In genomic region chr1:12057940-12058687, GRCh38 we compare ENCODE assay signal across 13 cellular contexts. TPM values are rescaled to one million over a fixed set of nuclear protein-coding genes. Genes with fewer than 3 reads are reported as not detected.
DNase-seq lines count a peak whose midpoint lies in the region; ATAC-seq, FAIRE-seq and TF ChIP-seq lines count a peak whose summit lies in the region.
"Had no signal": no experiment of that assay in that cellular context is flagged by ENCODE, and none has a peak within 500 bp of the region (broad histone marks: within the 10 kb centered on the region; RNA-seq: fewer than 3 reads in every experiment).

No MANE protein-coding gene starts in this region.

- H3K4me3 Mint-ChIP-seq in activated CD4-positive, alpha-beta T cell treated with anti-CD3 and anti-CD28 coated beads, Interleukin-2, amount 10 ng/mL, durations not matched to agents 24 days and 14 days: no peak overlapping the region
- peak overlapping the region; percentile 64 for H3K4me3 Mint-ChIP-seq in activated T-helper 17 cell treated with anti-CD3 and anti-CD28 coated beads, Interleukin-2, amount 50 U/mL, for 72 hours
- H3K4me3 Mint-ChIP-seq in stimulated activated naive B cell treated with anti-CD40 and anti-IgM and Interleukin-4, amounts not matched to agents 10 μg/mL and 1 μg/mL and 100 μg/mL, for 72 hours: no peak overlapping the region
- H3K4me3 Mint-ChIP-seq: CD4-positive, CD25-positive, alpha-beta regulatory T cell had no signal

- 0% methylated on average over 1 of the region's 4 CpGs for WGBS in HepG2 (ENCODE audit: low lambda C conversion rate)
- WGBS in right lobe of liver (ENCODE audit: insufficient coverage, low coverage, low lambda C conversion rate, missing lambda C conversion rate): 100% methylated on average over 1 of the region's 4 CpGs

- no peak overlapping the region for H3K4me3 ChIP-seq in HepG2 (replicated peaks in 1 of 3; ENCODE audit: insufficient read depth in 1 of 3, low read depth in 2 of 3, low read length in 3 of 3)
- no peak overlapping the region for H3K4me3 ChIP-seq in right lobe of liver
- H3K4me3 ChIP-seq: BLaER1 treated with 17β-estradiol and CSF1 and Interleukin-3, amounts not matched to agents 10 nM and 100 nM had no signal

- H3K4me2 ChIP-seq in HepG2 (ENCODE audit: low read depth, low read length): no peak overlapping the region

- H3K27me3 ChIP-seq in HepG2 (ENCODE audit: control insufficient read depth in 1 of 2, insufficient read depth in 2 of 2, low read length in 2 of 2): peaks cover 1 to 47% of the 10 kb centered on the region in 2 experiments; a peak in 4 of 5 replicates
- H3K27me3 ChIP-seq in right lobe of liver: no peaks in the 10 kb centered on the region

- TF ChIP-seq CTCF in HepG2 (CRISPR knock-in tag; IDR thresholded peaks at IDR 0.05): no peak
- no peak for TF ChIP-seq CTCF in right lobe of liver (IDR thresholded peaks at IDR 0.05)

- no peak overlapping the region for H2AFZ ChIP-seq in HepG2 (ENCODE audit: low read length)

- peaks cover 4% of the 10 kb centered on the region for H3K9me3 Mint-ChIP-seq in activated CD4-positive, alpha-beta T cell treated with anti-CD3 and anti-CD28 coated beads, Interleukin-2, amount 10 ng/mL, durations not matched to agents 24 days and 14 days
- H3K9me3 Mint-ChIP-seq in activated T-helper 17 cell treated with anti-CD3 and anti-CD28 coated beads, Interleukin-2, amount 50 U/mL, for 72 hours: no peaks in the 10 kb centered on the region
- peaks cover 0 to 2% of the 10 kb centered on the region in 2 donors for H3K9me3 Mint-ChIP-seq in stimulated activated naive B cell treated with anti-CD40 and anti-IgM and Interleukin-4, amounts not matched to agents 10 μg/mL and 1 μg/mL and 100 μg/mL, for 72 hours

- no peaks in the 10 kb centered on the region for H3K36me3 Mint-ChIP-seq in activated CD4-positive, alpha-beta T cell treated with anti-CD3 and anti-CD28 coated beads, Interleukin-2, amount 10 ng/mL, durations not matched to agents 24 days and 14 days (ENCODE audit: low read depth)
- H3K36me3 Mint-ChIP-seq in activated T-helper 17 cell treated with anti-CD3 and anti-CD28 coated beads, Interleukin-2, amount 50 U/mL, for 72 hours (ENCODE audit: low read depth): no peaks in the 10 kb centered on the region
- no peaks in the 10 kb centered on the region for H3K36me3 Mint-ChIP-seq in stimulated activated naive B cell treated with anti-CD40 and anti-IgM and Interleukin-4, amounts not matched to agents 10 μg/mL and 1 μg/mL and 100 μg/mL, for 72 hours
- H3K36me3 Mint-ChIP-seq: CD4-positive, CD25-positive, alpha-beta regulatory T cell had no signal

- H3K9me3 ChIP-seq in HepG2 (ENCODE audit: low read length): no peaks in the 10 kb centered on the region
- no peaks in the 10 kb centered on the region for H3K9me3 ChIP-seq in right lobe of liver

- in situ Hi-C loops in HepG2 (cut with HindIII; ENCODE audit: extremely low pct_ligation_motif_present, low pct_unique_long_range_greater_than_20kb): no loop called here

- no peak for ATAC-seq in HepG2
- no peak for ATAC-seq in right lobe of liver
- ATAC-seq in activated T-helper 17 cell treated with anti-CD3 and anti-CD28 coated beads, Interleukin-2, amount 50 U/mL, for 72 hours (replicated peaks): no peak
- ATAC-seq in stimulated activated naive B cell treated with anti-CD40 and anti-IgM and Interleukin-4, amounts not matched to agents 10 μg/mL and 1 μg/mL and 100 μg/mL, for 72 hours (replicated peaks): no peak

- H4K20me1 ChIP-seq in HepG2 (ENCODE audit: insufficient read depth, low read length): no peaks in the 10 kb centered on the region
- H4K20me1 ChIP-seq: BLaER1 treated with 17β-estradiol and CSF1 and Interleukin-3, amounts not matched to agents 10 nM and 100 nM had no signal

- peak overlapping the region; percentile 7 for H3K27ac Mint-ChIP-seq in activated CD4-positive, alpha-beta T cell treated with anti-CD3 and anti-CD28 coated beads, Interleukin-2, amount 10 ng/mL, durations not matched to agents 24 days and 14 days
- no peak overlapping the region for H3K27ac Mint-ChIP-seq in activated T-helper 17 cell treated with anti-CD3 and anti-CD28 coated beads, Interleukin-2, amount 50 U/mL, for 72 hours
- H3K27ac Mint-ChIP-seq in stimulated activated naive B cell treated with anti-CD40 and anti-IgM and Interleukin-4, amounts not matched to agents 10 μg/mL and 1 μg/mL and 100 μg/mL, for 72 hours: peak overlapping the region; percentile 9
- H3K27ac Mint-ChIP-seq: CD4-positive, CD25-positive, alpha-beta regulatory T cell had no signal

- no peak for TF ChIP-seq RAD21 in HepG2 (CRISPR knock-in tag; IDR thresholded peaks at IDR 0.05)

- CTCF ChIA-PET in HepG2 (lab: Yijun Ruan, JAX; ENCODE audit: low intra/inter-chr PET ratio, low total read pairs): no interaction called here

- POLR2A ChIA-PET in HepG2 (lab: Yijun Ruan, JAX): no interaction called here

- H3K27me3 Mint-ChIP-seq in activated CD4-positive, alpha-beta T cell treated with anti-CD3 and anti-CD28 coated beads, Interleukin-2, amount 10 ng/mL, durations not matched to agents 24 days and 14 days: no peaks in the 10 kb centered on the region
- H3K27me3 Mint-ChIP-seq in activated T-helper 17 cell treated with anti-CD3 and anti-CD28 coated beads, Interleukin-2, amount 50 U/mL, for 72 hours: peaks cover 5% of the 10 kb centered on the region
- H3K27me3 Mint-ChIP-seq in stimulated activated naive B cell treated with anti-CD40 and anti-IgM and Interleukin-4, amounts not matched to agents 10 μg/mL and 1 μg/mL and 100 μg/mL, for 72 hours: peaks cover 17 to 25% of the 10 kb centered on the region in 2 donors
- H3K27me3 Mint-ChIP-seq: CD4-positive, CD25-positive, alpha-beta regulatory T cell had no signal

- no peak for DNase-seq in activated CD4-positive, alpha-beta T cell treated with anti-CD3 and anti-CD28 coated beads, Interleukin-2, amount 10 ng/mL, durations not matched to agents 24 days and 14 days
- no peak for DNase-seq in activated CD4-positive, alpha-beta T cell treated with anti-CD3 and anti-CD28 coated beads, Interleukin-2, amount 50 U/mL, for 4 hours
- DNase-seq in HepG2 (ENCODE audit: low spot score) (no peak), right lobe of liver (no peak), HUDEP-2 (lab: John Stamatoyannopoulos, UW; ENCODE audit: unreplicated experiment in 76 of 76) (no peak)
- DNase-seq in stimulated activated naive B cell treated with anti-CD40 and anti-IgM and Interleukin-4, amounts not matched to agents 10 μg/mL and 1 μg/mL and 100 μg/mL, for 72 hours: no peak
- no peak for DNase-seq in activated naive CD4-positive, alpha-beta T cell (lab: John Stamatoyannopoulos, UW)
- DNase-seq: CD4-positive, CD25-positive, alpha-beta regulatory T cell had no signal

- intact Hi-C loops in activated CD4-positive, alpha-beta T cell treated with anti-CD3 and anti-CD28 coated beads, Interleukin-2, amount 10 ng/mL, durations not matched to agents 24 days and 14 days (cut with micrococcal nuclease): loop anchor here (1.0 kb wide), 1 partner anchor 10 kb away; no protein-coding TSS in a partner anchor
- intact Hi-C loops in HepG2 (cut with micrococcal nuclease; ENCODE audit: unreplicated experiment): no loop called here
- intact Hi-C loops in right lobe of liver (cut with DNase I): no loop called here

- no peak for FAIRE-seq in HepG2 (lab: Jason Lieb, UNC)
- FAIRE-seq: H54 had no signal

- H3K27ac ChIP-seq in HepG2 (ENCODE audit: extremely low read length, insufficient read depth, low read length): no peak overlapping the region
- no peak overlapping the region for H3K27ac ChIP-seq in right lobe of liver
- H3K27ac ChIP-seq: 22Rv1; BLaER1 treated with 17β-estradiol and CSF1 and Interleukin-3, amounts not matched to agents 10 nM and 100 nM had no signal

- H3K79me2 ChIP-seq in HepG2 (ENCODE audit: insufficient read depth, low read length): no peaks in the 10 kb centered on the region

- H3K36me3 ChIP-seq in HepG2 (replicated peaks in 1 of 2; ENCODE audit: control insufficient read depth in 1 of 2, insufficient read depth in 2 of 2, low read length in 2 of 2) (no peaks in the 10 kb centered on the region), right lobe of liver (no peaks in the 10 kb centered on the region)
- H3K36me3 ChIP-seq: BLaER1 treated with 17β-estradiol and CSF1 and Interleukin-3, amounts not matched to agents 10 nM and 100 nM had no signal

- TF ChIP-seq EP300 in HepG2 (IDR thresholded peaks at IDR 0.05; ENCODE audit: low read depth in 2 of 2, low read length in 2 of 2) (no peak), HepG2 (CRISPR knock-in tag; IDR thresholded peaks at IDR 0.05; ENCODE audit: borderline replicate concordance) (no peak)

- BruUV-seq in HepG2 (replicated peaks; lab: Mats Ljungman, UMichigan): no TSS peak

- H3K4me1 Mint-ChIP-seq in activated CD4-positive, alpha-beta T cell treated with anti-CD3 and anti-CD28 coated beads, Interleukin-2, amount 10 ng/mL, durations not matched to agents 24 days and 14 days: peaks cover 59% of the 10 kb centered on the region
- peaks cover 39% of the 10 kb centered on the region for H3K4me1 Mint-ChIP-seq in activated T-helper 17 cell treated with anti-CD3 and anti-CD28 coated beads, Interleukin-2, amount 50 U/mL, for 72 hours
- peaks cover 49 to 67% of the 10 kb centered on the region in 2 donors for H3K4me1 Mint-ChIP-seq in stimulated activated naive B cell treated with anti-CD40 and anti-IgM and Interleukin-4, amounts not matched to agents 10 μg/mL and 1 μg/mL and 100 μg/mL, for 72 hours

- H3K4me1 ChIP-seq in HepG2 (ENCODE audit: insufficient read depth, low read length): no peaks in the 10 kb centered on the region
- no peaks in the 10 kb centered on the region for H3K4me1 ChIP-seq in right lobe of liver

- TF ChIP-seq POLR2A in HepG2 (IDR thresholded peaks at IDR 0.05; ENCODE audit: insufficient read depth in 1 of 2, low read depth in 2 of 2, low read length in 2 of 2) (no peak), right lobe of liver (IDR thresholded peaks at IDR 0.05) (no peak)

- H3K9ac ChIP-seq in HepG2 (ENCODE audit: insufficient read depth, low read depth, low read length): no peak overlapping the region
- H3K9ac ChIP-seq: BLaER1 treated with 17β-estradiol and CSF1 and Interleukin-3, amounts not matched to agents 10 nM and 100 nM had no signal

RNA-seq across cellular contexts. Expression of gene TNFRSF8, which starts 5.0 kb away (rescaled TPM):
- total RNA-seq in activated CD4-positive, alpha-beta T cell treated with anti-CD3 and anti-CD28 coated beads, Interleukin-2, amount 10 ng/mL, durations not matched to agents 24 days and 14 days: 33.2 and 35.1 TPM in 2 replicates
- total RNA-seq in HepG2 (2016; rRNA removed; fragmentation: Illumina TruSeq; extraction: Trizol) (not detected in 2 replicates), right lobe of liver (under 1 TPM in 5 of 6 experiments, not detected in 1; 0.12 to 0.29 (median 0.19) TPM)
- not detected in 2 replicates for total RNA-seq in HepG2 (2016; cell fraction: cytosol; rRNA removed; fragmentation: Illumina TruSeq; extraction: Trizol; ENCODE audit: low read depth)
- total RNA-seq in HepG2 (2016; cell fraction: insoluble cytoplasmic fraction; rRNA removed; fragmentation: Illumina TruSeq; extraction: Trizol): not detected in 2 replicates
- total RNA-seq in HepG2 (2016; cell fraction: membrane; rRNA removed; fragmentation: Illumina TruSeq; extraction: Trizol): not detected in 2 replicates
- total RNA-seq in HepG2 (2016; cell fraction: nucleus; rRNA removed; fragmentation: Illumina TruSeq; extraction: Trizol): not detected in 2 replicates
- polyA plus RNA-seq in HepG2 (2011; rRNA removed): not detected in 2 replicates
- not detected in 2 replicates for polyA plus RNA-seq in HepG2 (2011; cell fraction: cytosol; rRNA removed)
- polyA plus RNA-seq in HepG2 (2011; cell fraction: nucleus; rRNA removed): not detected in 2 replicates
- polyA plus RNA-seq in HepG2 (2012): not detected in 2 replicates
- not detected in 2 replicates for polyA plus RNA-seq in HepG2 (2016; cell fraction: cytosol; fragmentation: Illumina TruSeq; extraction: Trizol; ENCODE audit: low read depth)
- not detected in 2 replicates for polyA plus RNA-seq in HepG2 (2016; cell fraction: insoluble cytoplasmic fraction; fragmentation: Illumina TruSeq; extraction: Trizol; ENCODE audit: low read depth)
- not detected in 2 replicates for polyA plus RNA-seq in HepG2 (2016; cell fraction: membrane; fragmentation: Illumina TruSeq; extraction: Trizol; ENCODE audit: low read depth)
- not detected in 2 replicates for polyA plus RNA-seq in HepG2 (2016; cell fraction: nucleus; fragmentation: Illumina TruSeq; extraction: Trizol; ENCODE audit: insufficient read depth, low read depth)
- 0.30 TPM in 1 of 2 replicates, not detected in the other for polyA minus RNA-seq in HepG2 (2011; rRNA and poly(A)+ RNA removed; ENCODE audit: low replicate concordance)
- not detected in 2 replicates for polyA minus RNA-seq in HepG2 (2011; cell fraction: cytosol; rRNA and poly(A)+ RNA removed)
- not detected in 2 replicates for polyA minus RNA-seq in HepG2 (2011; cell fraction: nucleus; rRNA and poly(A)+ RNA removed)
- 100 to 1,000 TPM in 1 of 2 donors, 10 to 100 TPM in 1; 35.3 to 216 TPM for total RNA-seq in activated T-helper 17 cell treated with anti-CD3 and anti-CD28 coated beads, Interleukin-2, amount 50 U/mL, for 72 hours
- total RNA-seq: HT-29 had no signal

RNA-seq across cellular contexts. Expression of gene MIIP, which starts 38.8 kb away (rescaled TPM):
- total RNA-seq in activated CD4-positive, alpha-beta T cell treated with anti-CD3 and anti-CD28 coated beads, Interleukin-2, amount 10 ng/mL, durations not matched to agents 24 days and 14 days: 68.9 and 73.9 TPM in 2 replicates
- total RNA-seq in HepG2 (2016; rRNA removed; fragmentation: Illumina TruSeq; extraction: Trizol) (23.6 and 35.2 TPM in 2 replicates), right lobe of liver (10 to 100 TPM in 5 of 6 experiments, 1 to 10 TPM in 1; 7.6 to 19.7 (median 12.1) TPM)
- total RNA-seq in HepG2 (2016; cell fraction: cytosol; rRNA removed; fragmentation: Illumina TruSeq; extraction: Trizol; ENCODE audit: low read depth): 52.3 and 57.6 TPM in 2 replicates
- 21.8 and 38.2 TPM in 2 replicates for total RNA-seq in HepG2 (2016; cell fraction: insoluble cytoplasmic fraction; rRNA removed; fragmentation: Illumina TruSeq; extraction: Trizol)
- 42.3 and 49.9 TPM in 2 replicates for total RNA-seq in HepG2 (2016; cell fraction: membrane; rRNA removed; fragmentation: Illumina TruSeq; extraction: Trizol)
- 27.2 and 31.9 TPM in 2 replicates for total RNA-seq in HepG2 (2016; cell fraction: nucleus; rRNA removed; fragmentation: Illumina TruSeq; extraction: Trizol)
- polyA plus RNA-seq in HepG2 (2011; rRNA removed): 23.0 and 31.1 TPM in 2 replicates
- 11.2 and 20.9 TPM in 2 replicates for polyA plus RNA-seq in HepG2 (2011; cell fraction: cytosol; rRNA removed)
- polyA plus RNA-seq in HepG2 (2011; cell fraction: nucleus; rRNA removed): 166 and 217 TPM in 2 replicates
- 9.1 and 20.3 TPM in 2 replicates for polyA plus RNA-seq in HepG2 (2012)
- 34.0 and 38.2 TPM in 2 replicates for polyA plus RNA-seq in HepG2 (2016; cell fraction: cytosol; fragmentation: Illumina TruSeq; extraction: Trizol; ENCODE audit: low read depth)
- 17.3 and 17.8 TPM in 2 replicates for polyA plus RNA-seq in HepG2 (2016; cell fraction: insoluble cytoplasmic fraction; fragmentation: Illumina TruSeq; extraction: Trizol; ENCODE audit: low read depth)
- 27.7 and 34.3 TPM in 2 replicates for polyA plus RNA-seq in HepG2 (2016; cell fraction: membrane; fragmentation: Illumina TruSeq; extraction: Trizol; ENCODE audit: low read depth)
- polyA plus RNA-seq in HepG2 (2016; cell fraction: nucleus; fragmentation: Illumina TruSeq; extraction: Trizol; ENCODE audit: insufficient read depth, low read depth): 63.8 and 70.7 TPM in 2 replicates
- 17.1 and 28.4 TPM in 2 replicates for polyA minus RNA-seq in HepG2 (2011; rRNA and poly(A)+ RNA removed; ENCODE audit: low replicate concordance)
- 6.1 and 8.6 TPM in 2 replicates for polyA minus RNA-seq in HepG2 (2011; cell fraction: cytosol; rRNA and poly(A)+ RNA removed)
- 11.1 and 14.7 TPM in 2 replicates for polyA minus RNA-seq in HepG2 (2011; cell fraction: nucleus; rRNA and poly(A)+ RNA removed)
- 100 to 1,000 TPM in 1 of 2 donors, 10 to 100 TPM in 1; 51.1 to 115 TPM for total RNA-seq in activated T-helper 17 cell treated with anti-CD3 and anti-CD28 coated beads, Interleukin-2, amount 50 U/mL, for 72 hours

Comparison
In these comparisons a context has a peak if more than half of its experiments do, and no peak if none do; other contexts are left out.
1. RNA of gene TNFRSF8, which starts 5.0 kb away (total RNA-seq): 35.3 to 216 TPM in activated T-helper 17 cell treated with anti-CD3 and anti-CD28 coated beads, Interleukin-2, amount 50 U/mL, for 72 hours and 33.2 to 35.1 TPM in activated CD4-positive, alpha-beta T cell treated with anti-CD3 and anti-CD28 coated beads, Interleukin-2, amount 10 ng/mL, durations not matched to agents 24 days and 14 days; 0.12 to 0.29 TPM in right lobe of liver and not detected in HepG2; every median in the first group is over 10 times any median in the second.